1 cellular context compared by ENCODE assay signal in the genomic region with DNA sequence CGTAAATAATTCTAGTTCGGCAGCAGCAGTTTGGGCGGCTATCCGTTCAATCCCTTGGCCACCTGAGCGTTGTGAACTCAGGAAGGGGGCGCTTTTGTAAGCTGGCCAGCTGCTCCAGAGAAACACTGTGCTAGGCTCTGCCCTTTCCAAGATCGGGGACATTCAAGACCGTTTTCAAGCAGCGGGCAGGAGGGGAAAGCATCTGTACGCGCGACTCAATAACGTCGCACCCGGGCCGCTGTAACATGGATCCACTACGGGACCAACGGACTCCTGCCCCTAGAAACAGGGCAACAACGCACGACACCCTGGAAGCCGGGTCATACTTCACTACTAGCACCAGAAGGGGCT.
TF ChIP-seq lines count a peak whose summit lies in the region.

No MANE protein-coding gene starts in this region.

TF ChIP-seq in GM23338, 12 proteins besides CTCF, POLR2A, EP300 and RAD21 (continued from another document):
- TF ChIP-seq, protein P1, sequence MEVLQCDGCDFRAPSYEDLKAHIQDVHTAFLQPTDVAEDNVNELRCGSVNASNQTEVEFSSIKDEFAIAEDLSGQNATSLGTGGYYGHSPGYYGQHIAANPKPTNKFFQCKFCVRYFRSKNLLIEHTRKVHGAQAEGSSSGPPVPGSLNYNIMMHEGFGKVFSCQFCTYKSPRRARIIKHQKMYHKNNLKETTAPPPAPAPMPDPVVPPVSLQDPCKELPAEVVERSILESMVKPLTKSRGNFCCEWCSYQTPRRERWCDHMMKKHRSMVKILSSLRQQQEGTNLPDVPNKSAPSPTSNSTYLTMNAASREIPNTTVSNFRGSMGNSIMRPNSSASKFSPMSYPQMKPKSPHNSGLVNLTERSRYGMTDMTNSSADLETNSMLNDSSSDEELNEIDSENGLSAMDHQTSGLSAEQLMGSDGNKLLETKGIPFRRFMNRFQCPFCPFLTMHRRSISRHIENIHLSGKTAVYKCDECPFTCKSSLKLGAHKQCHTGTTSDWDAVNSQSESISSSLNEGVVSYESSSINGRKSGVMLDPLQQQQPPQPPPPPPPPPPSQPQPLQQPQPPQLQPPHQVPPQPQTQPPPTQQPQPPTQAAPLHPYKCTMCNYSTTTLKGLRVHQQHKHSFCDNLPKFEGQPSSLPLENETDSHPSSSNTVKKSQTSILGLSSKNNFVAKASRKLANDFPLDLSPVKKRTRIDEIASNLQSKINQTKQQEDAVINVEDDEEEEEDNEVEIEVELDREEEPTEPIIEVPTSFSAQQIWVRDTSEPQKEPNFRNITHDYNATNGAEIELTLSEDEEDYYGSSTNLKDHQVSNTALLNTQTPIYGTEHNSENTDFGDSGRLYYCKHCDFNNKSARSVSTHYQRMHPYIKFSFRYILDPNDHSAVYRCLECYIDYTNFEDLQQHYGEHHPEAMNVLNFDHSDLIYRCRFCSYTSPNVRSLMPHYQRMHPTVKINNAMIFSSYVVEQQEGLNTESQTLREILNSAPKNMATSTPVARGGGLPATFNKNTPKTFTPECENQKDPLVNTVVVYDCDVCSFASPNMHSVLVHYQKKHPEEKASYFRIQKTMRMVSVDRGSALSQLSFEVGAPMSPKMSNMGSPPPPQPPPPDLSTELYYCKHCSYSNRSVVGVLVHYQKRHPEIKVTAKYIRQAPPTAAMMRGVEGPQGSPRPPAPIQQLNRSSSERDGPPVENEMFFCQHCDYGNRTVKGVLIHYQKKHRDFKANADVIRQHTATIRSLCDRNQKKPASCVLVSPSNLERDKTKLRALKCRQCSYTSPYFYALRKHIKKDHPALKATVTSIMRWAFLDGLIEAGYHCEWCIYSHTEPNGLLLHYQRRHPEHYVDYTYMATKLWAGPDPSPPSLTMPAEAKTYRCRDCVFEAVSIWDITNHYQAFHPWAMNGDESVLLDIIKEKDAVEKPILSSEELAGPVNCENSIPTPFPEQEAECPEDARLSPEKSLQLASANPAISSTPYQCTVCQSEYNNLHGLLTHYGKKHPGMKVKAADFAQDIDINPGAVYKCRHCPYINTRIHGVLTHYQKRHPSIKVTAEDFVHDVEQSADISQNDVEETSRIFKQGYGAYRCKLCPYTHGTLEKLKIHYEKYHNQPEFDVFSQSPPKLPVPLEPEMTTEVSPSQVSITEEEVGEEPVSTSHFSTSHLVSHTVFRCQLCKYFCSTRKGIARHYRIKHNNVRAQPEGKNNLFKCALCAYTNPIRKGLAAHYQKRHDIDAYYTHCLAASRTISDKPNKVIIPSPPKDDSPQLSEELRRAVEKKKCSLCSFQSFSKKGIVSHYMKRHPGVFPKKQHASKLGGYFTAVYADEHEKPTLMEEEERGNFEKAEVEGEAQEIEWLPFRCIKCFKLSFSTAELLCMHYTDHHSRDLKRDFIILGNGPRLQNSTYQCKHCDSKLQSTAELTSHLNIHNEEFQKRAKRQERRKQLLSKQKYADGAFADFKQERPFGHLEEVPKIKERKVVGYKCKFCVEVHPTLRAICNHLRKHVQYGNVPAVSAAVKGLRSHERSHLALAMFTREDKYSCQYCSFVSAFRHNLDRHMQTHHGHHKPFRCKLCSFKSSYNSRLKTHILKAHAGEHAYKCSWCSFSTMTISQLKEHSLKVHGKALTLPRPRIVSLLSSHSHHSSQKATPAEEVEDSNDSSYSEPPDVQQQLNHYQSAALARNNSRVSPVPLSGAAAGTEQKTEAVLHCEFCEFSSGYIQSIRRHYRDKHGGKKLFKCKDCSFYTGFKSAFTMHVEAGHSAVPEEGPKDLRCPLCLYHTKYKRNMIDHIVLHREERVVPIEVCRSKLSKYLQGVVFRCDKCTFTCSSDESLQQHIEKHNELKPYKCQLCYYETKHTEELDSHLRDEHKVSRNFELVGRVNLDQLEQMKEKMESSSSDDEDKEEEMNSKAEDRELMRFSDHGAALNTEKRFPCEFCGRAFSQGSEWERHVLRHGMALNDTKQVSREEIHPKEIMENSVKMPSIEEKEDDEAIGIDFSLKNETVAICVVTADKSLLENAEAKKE (CRISPR knock-in tag; IDR thresholded peaks at IDR 0.05), result no peak
- TF ChIP-seq EZH2phosphoT487 (IDR thresholded peaks at IDR 0.05; ENCODE audit: unreplicated experiment) (no peak), NANOG (IDR thresholded peaks at IDR 0.05; ENCODE audit: borderline replicate concordance) (no peak), POLR2AphosphoS5 (IDR thresholded peaks at IDR 0.05; ENCODE audit: low read depth) (no peak), CREB1 (CRISPR knock-in tag; IDR thresholded peaks at IDR 0.05; ENCODE audit: low read depth) (no peak), EZH2 (IDR thresholded peaks at IDR 0.05; ENCODE audit: low read depth, unreplicated experiment) (no peak), ZNF331 (CRISPR knock-in tag; IDR thresholded peaks at IDR 0.05; ENCODE audit: low read depth) (no peak), ZNF114 (CRISPR knock-in tag; IDR thresholded peaks at IDR 0.05) (no peak), JUNB (IDR thresholded peaks at IDR 0.05; ENCODE audit: unreplicated experiment) (no peak)
- TF ChIP-seq, protein P2, sequence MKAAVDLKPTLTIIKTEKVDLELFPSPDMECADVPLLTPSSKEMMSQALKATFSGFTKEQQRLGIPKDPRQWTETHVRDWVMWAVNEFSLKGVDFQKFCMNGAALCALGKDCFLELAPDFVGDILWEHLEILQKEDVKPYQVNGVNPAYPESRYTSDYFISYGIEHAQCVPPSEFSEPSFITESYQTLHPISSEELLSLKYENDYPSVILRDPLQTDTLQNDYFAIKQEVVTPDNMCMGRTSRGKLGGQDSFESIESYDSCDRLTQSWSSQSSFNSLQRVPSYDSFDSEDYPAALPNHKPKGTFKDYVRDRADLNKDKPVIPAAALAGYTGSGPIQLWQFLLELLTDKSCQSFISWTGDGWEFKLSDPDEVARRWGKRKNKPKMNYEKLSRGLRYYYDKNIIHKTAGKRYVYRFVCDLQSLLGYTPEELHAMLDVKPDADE (IDR thresholded peaks at IDR 0.05), result no peak
- TF ChIP-seq, protein P3, sequence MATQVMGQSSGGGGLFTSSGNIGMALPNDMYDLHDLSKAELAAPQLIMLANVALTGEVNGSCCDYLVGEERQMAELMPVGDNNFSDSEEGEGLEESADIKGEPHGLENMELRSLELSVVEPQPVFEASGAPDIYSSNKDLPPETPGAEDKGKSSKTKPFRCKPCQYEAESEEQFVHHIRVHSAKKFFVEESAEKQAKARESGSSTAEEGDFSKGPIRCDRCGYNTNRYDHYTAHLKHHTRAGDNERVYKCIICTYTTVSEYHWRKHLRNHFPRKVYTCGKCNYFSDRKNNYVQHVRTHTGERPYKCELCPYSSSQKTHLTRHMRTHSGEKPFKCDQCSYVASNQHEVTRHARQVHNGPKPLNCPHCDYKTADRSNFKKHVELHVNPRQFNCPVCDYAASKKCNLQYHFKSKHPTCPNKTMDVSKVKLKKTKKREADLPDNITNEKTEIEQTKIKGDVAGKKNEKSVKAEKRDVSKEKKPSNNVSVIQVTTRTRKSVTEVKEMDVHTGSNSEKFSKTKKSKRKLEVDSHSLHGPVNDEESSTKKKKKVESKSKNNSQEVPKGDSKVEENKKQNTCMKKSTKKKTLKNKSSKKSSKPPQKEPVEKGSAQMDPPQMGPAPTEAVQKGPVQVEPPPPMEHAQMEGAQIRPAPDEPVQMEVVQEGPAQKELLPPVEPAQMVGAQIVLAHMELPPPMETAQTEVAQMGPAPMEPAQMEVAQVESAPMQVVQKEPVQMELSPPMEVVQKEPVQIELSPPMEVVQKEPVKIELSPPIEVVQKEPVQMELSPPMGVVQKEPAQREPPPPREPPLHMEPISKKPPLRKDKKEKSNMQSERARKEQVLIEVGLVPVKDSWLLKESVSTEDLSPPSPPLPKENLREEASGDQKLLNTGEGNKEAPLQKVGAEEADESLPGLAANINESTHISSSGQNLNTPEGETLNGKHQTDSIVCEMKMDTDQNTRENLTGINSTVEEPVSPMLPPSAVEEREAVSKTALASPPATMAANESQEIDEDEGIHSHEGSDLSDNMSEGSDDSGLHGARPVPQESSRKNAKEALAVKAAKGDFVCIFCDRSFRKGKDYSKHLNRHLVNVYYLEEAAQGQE (IDR thresholded peaks at IDR 0.05; ENCODE audit: unreplicated experiment), result no peak
